In genomic region chr2:235668782-235669181, GRCh38 we compare ENCODE assay signal across 11 cellular contexts.
A peak's percentile ranks its signal among the peaks of the same experiment; 100 is the strongest.
DNase-seq lines count a peak whose midpoint lies in the region; ATAC-seq and TF ChIP-seq lines count a peak whose summit lies in the region.
"Had no signal": no experiment of that assay in that cellular context is flagged by ENCODE, and none has a peak within 500 bp of the region (broad histone marks: within the 10 kb centered on the region; RNA-seq: fewer than 3 reads in every experiment).

No MANE protein-coding gene starts in this region.

- peak overlapping the region in 1 of 3 donors; percentile 80 for H3K4me3 ChIP-seq in breast epithelium
- H3K4me3 ChIP-seq in iPS-20b (ENCODE audit: low read length): peak overlapping the region; percentile 44; the same call in 1 of the 2 replicates

- no peak for DNase-seq in MCF 10A (ENCODE audit: unreplicated experiment)
- no peak for DNase-seq in breast epithelium (ENCODE audit: low spot score in 2 of 2)
- no peak for DNase-seq in WTC11 (ENCODE audit: low spot score)
- DNase-seq in substantia nigra (lab: John Stamatoyannopoulos, UW): no peak
- no peak for DNase-seq in left colon
- no peak for DNase-seq in left ventricle myocardium superior
- DNase-seq: activated CD4-positive, CD25-positive, alpha-beta regulatory T cell; AML-193 had no signal

- H3K9ac ChIP-seq in iPS-20b (ENCODE audit: low read depth, low read length): no peak overlapping the region

- no peak for TF ChIP-seq POLR2A in breast epithelium (IDR thresholded peaks at IDR 0.05)

- H3K9me3 Mint-ChIP-seq in MCF 10A (ENCODE audit: unreplicated experiment) (no peaks in the 10 kb centered on the region), WTC11 (no peaks in the 10 kb centered on the region)

- H3K4me1 ChIP-seq in breast epithelium: peaks cover 5 to 10% of the 10 kb centered on the region in 2 donors
- H3K4me1 ChIP-seq in iPS-20b (ENCODE audit: insufficient read depth, low read length): peaks cover 30% of the 10 kb centered on the region

- CTCF ChIA-PET in MCF 10A (lab: Yijun Ruan, JAX): interaction anchor here (0.7 kb wide), 1 partner anchor 73 kb away, joined by 3 read pairs; no protein-coding TSS in a partner anchor
- CTCF ChIA-PET in WTC11 (lab: Charles Lee): interaction anchor here (1.7 to 2.9 kb wide), 2 partner anchors 26 to 73 kb away, joined by 5 to 22 read pairs; no protein-coding TSS in a partner anchor

- no peaks in the 10 kb centered on the region for H3K27me3 Mint-ChIP-seq in MCF 10A (ENCODE audit: insufficient read depth, unreplicated experiment)
- peaks cover 14% of the 10 kb centered on the region for H3K27me3 Mint-ChIP-seq in WTC11 (ENCODE audit: low read depth)

- H3K27ac Mint-ChIP-seq in MCF 10A (ENCODE audit: low read depth, unreplicated experiment) (no peak overlapping the region), WTC11 (peak overlapping the region; percentile 87; the same call in 1 of the 2 replicates)

- H3K9me3 ChIP-seq in breast epithelium (no peaks in the 10 kb centered on the region), iPS-20b (ENCODE audit: insufficient read depth, low read depth, low read length) (no peaks in the 10 kb centered on the region)

- H3K27ac ChIP-seq in breast epithelium (no peak overlapping the region), iPS-20b (ENCODE audit: low read length) (no peak overlapping the region), substantia nigra (ENCODE audit: low read depth, low read length, poor library complexity, severe bottlenecking) (peak overlapping the region; percentile 38)
- H3K27ac ChIP-seq: HL-60 had no signal

- TF ChIP-seq CTCF in MCF 10A (IDR thresholded peaks at IDR 0.05; ENCODE audit: unreplicated experiment): no peak
- TF ChIP-seq CTCF in breast epithelium (IDR thresholded peaks at IDR 0.05): no peak
- TF ChIP-seq CTCF in WTC11 (IDR thresholded peaks at IDR 0.05): no peak

- POLR2A ChIA-PET in MCF 10A (lab: Yijun Ruan, JAX) (no interaction called here), WTC11 (lab: Charles Lee) (no interaction called here)

- H3K4me3 Mint-ChIP-seq in MCF 10A (ENCODE audit: unreplicated experiment) (peak overlapping the region; percentile 55), WTC11 (peak overlapping the region; percentile 65)

- H3K27me3 ChIP-seq in breast epithelium (no peaks in the 10 kb centered on the region), iPS-20b (ENCODE audit: insufficient read depth, low read length) (peaks cover 24% of the 10 kb centered on the region)

- no TSS peak for BruUV-seq in MCF 10A (replicated peaks; lab: Mats Ljungman, UMichigan)

- H3K36me3 ChIP-seq in breast epithelium: no peaks in the 10 kb centered on the region
- H3K36me3 ChIP-seq in iPS-20b (ENCODE audit: insufficient read depth, low read depth, low read length): no peaks in the 10 kb centered on the region

- H3K36me3 Mint-ChIP-seq in MCF 10A (ENCODE audit: insufficient read depth, unreplicated experiment): no peaks in the 10 kb centered on the region
- H3K36me3 Mint-ChIP-seq in WTC11: no peaks in the 10 kb centered on the region

- H3K4me1 Mint-ChIP-seq in MCF 10A (ENCODE audit: insufficient read depth, unreplicated experiment) (peaks cover 32% of the 10 kb centered on the region), WTC11 (peaks cover 65% of the 10 kb centered on the region)

- ATAC-seq in WTC11 (0 out of 2 replicates have a peak, but pooled peaks have one; percentile 3), left colon (no peak), left ventricle myocardium superior (no peak), GM21786 (IDR thresholded peaks at IDR 0.05; ENCODE audit: unreplicated experiment) (no peak)

- intact Hi-C loops in MCF 10A (cut with micrococcal nuclease) (no loop called here), breast epithelium (cut with DNase I; ENCODE audit: low total_unique reads) (no loop called here), left colon (cut with DNase I, micrococcal nuclease) (no loop called here), left ventricle myocardium superior (cut with micrococcal nuclease) (no loop called here)

TF ChIP-seq in WTC11, 78 proteins besides CTCF, POLR2A, EP300 and RAD21:
- no peak for TF ChIP-seq GTF2I (CRISPR knock-in tag; conservative IDR thresholded peaks at IDR 0.05)
- TF ChIP-seq, protein P1, sequence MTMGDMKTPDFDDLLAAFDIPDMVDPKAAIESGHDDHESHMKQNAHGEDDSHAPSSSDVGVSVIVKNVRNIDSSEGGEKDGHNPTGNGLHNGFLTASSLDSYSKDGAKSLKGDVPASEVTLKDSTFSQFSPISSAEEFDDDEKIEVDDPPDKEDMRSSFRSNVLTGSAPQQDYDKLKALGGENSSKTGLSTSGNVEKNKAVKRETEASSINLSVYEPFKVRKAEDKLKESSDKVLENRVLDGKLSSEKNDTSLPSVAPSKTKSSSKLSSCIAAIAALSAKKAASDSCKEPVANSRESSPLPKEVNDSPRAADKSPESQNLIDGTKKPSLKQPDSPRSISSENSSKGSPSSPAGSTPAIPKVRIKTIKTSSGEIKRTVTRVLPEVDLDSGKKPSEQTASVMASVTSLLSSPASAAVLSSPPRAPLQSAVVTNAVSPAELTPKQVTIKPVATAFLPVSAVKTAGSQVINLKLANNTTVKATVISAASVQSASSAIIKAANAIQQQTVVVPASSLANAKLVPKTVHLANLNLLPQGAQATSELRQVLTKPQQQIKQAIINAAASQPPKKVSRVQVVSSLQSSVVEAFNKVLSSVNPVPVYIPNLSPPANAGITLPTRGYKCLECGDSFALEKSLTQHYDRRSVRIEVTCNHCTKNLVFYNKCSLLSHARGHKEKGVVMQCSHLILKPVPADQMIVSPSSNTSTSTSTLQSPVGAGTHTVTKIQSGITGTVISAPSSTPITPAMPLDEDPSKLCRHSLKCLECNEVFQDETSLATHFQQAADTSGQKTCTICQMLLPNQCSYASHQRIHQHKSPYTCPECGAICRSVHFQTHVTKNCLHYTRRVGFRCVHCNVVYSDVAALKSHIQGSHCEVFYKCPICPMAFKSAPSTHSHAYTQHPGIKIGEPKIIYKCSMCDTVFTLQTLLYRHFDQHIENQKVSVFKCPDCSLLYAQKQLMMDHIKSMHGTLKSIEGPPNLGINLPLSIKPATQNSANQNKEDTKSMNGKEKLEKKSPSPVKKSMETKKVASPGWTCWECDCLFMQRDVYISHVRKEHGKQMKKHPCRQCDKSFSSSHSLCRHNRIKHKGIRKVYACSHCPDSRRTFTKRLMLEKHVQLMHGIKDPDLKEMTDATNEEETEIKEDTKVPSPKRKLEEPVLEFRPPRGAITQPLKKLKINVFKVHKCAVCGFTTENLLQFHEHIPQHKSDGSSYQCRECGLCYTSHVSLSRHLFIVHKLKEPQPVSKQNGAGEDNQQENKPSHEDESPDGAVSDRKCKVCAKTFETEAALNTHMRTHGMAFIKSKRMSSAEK (CRISPR knock-in tag; IDR thresholded peaks at IDR 0.05; ENCODE audit: borderline replicate concordance): no peak
